23 cellular contexts compared by ENCODE assay signal in the genomic region with DNA sequence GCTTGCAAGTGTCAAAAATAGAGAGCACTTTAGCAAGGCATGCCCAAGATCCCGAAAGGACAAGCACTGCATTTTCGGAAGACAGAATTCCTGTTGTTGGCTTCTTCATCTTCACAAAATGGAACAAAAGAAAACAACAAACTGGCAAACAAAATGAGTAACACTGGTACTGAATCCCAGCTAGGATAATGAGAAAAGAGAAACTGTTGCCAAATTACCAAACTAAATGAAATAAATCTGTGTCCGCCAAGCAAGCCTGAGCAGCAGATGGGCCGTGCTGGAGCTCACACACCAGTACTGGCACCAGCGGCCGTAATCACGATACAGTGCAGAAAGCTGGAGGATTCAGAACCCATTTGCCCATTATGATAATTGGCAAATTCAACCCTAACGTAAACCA. TPM values are rescaled to one million over a fixed set of nuclear protein-coding genes. Genes with fewer than 3 reads are reported as not detected.
"Had no signal": no experiment of that assay in that cellular context is flagged by ENCODE, and none has a peak within 500 bp of the region (broad histone marks: within the 10 kb centered on the region; RNA-seq: fewer than 3 reads in every experiment).

No MANE protein-coding gene starts in this region.

- H3K27ac ChIP-seq: right atrium auricular region, VCaP had no signal

- H3K36me3 Mint-ChIP-seq: type B pancreatic cell had no signal

- H3K27ac Mint-ChIP-seq: activated CD4-positive, alpha-beta memory T cell treated with anti-CD3 and anti-CD28 coated beads for 36 hours; activated CD4-positive, alpha-beta T cell treated with anti-CD3 and anti-CD28 coated beads for 36 hours; activated CD8-positive, alpha-beta memory T cell treated with anti-CD3 and anti-CD28 coated beads, Interleukin-2, amount 10 ng/mL, durations not matched to agents 7 days and 5 days; natural killer cell treated with Interleukin-12 subunit alpha and Interleukin-12 subunit beta and Interleukin-15 and Interleukin-18, amount 100 ng/mL, for 72 hours; progenitor cell of endocrine pancreas; type B pancreatic cell had no signal

- H3K4me1 Mint-ChIP-seq: activated CD4-positive, alpha-beta T cell treated with anti-CD3 and anti-CD28 coated beads for 36 hours; activated CD8-positive, alpha-beta memory T cell treated with anti-CD3 and anti-CD28 coated beads, Interleukin-2, amount 10 ng/mL, durations not matched to agents 7 days and 5 days had no signal

- DNase-seq: activated CD4-positive, alpha-beta memory T cell treated with anti-CD3 and anti-CD28 coated beads for 36 hours; activated CD4-positive, alpha-beta T cell treated with anti-CD3 and anti-CD28 coated beads for 36 hours; activated CD8-positive, alpha-beta memory T cell treated with anti-CD3 and anti-CD28 coated beads, Interleukin-2, amount 10 ng/mL, durations not matched to agents 7 days and 5 days; activated effector memory CD4-positive, alpha-beta T cell treated with Interleukin-2 at 50 U/mL for 16 hours; activated naive CD4-positive, alpha-beta T cell treated with anti-CD3 and anti-CD28 coated beads, Interleukin-2, amount 50 U/mL, for 16 hours; activated T-cell treated with anti-CD3 and anti-CD28 coated beads, Interleukin-2, amount 50 U/mL, for 1 hour; cortex of kidney; effector memory CD4-positive, alpha-beta T cell; kidney; left ventricle myocardium superior; mesenchymal stem cell; SK-N-SH; stimulated activated CD4-positive, alpha-beta T cell treated with anti-CD3 and anti-CD28 coated beads, Interleukin-15, amount 100 ng/mL, for 24 hours; stimulated activated CD4-positive, alpha-beta T cell treated with anti-CD3 and anti-CD28 coated beads, Interleukin-4, amount 100 ng/mL, for 1 hour; stimulated activated naive CD4-positive, alpha-beta T cell; T-helper 1 cell; T1000 had no signal

- H3K4me3 Mint-ChIP-seq: activated CD4-positive, alpha-beta memory T cell treated with anti-CD3 and anti-CD28 coated beads for 36 hours; activated CD4-positive, alpha-beta T cell treated with anti-CD3 and anti-CD28 coated beads for 36 hours; activated CD8-positive, alpha-beta memory T cell treated with anti-CD3 and anti-CD28 coated beads, Interleukin-2, amount 10 ng/mL, durations not matched to agents 7 days and 5 days; natural killer cell treated with Interleukin-12 subunit alpha and Interleukin-12 subunit beta and Interleukin-15 and Interleukin-18, amount 100 ng/mL, for 72 hours; type B pancreatic cell had no signal

- ATAC-seq: activated CD4-positive, alpha-beta T cell treated with anti-CD3 and anti-CD28 coated beads for 36 hours; activated CD8-positive, alpha-beta memory T cell treated with anti-CD3 and anti-CD28 coated beads, Interleukin-2, amount 10 ng/mL, durations not matched to agents 7 days and 5 days; gastroesophageal sphincter; left ventricle myocardium superior; natural killer cell treated with Interleukin-12 subunit alpha and Interleukin-12 subunit beta and Interleukin-15 and Interleukin-18, amount 100 ng/mL, for 72 hours had no signal

- H3K27me3 ChIP-seq: gastroesophageal sphincter, right atrium auricular region had no signal

RNA-seq across cellular contexts. Expression of gene TUB, which starts 30.6 kb away (rescaled TPM):
- total RNA-seq: natural killer cell treated with Interleukin-12 subunit alpha and Interleukin-12 subunit beta and Interleukin-15 and Interleukin-18, amount 100 ng/mL, for 72 hours had no signal
